25 cellular contexts compared by ENCODE assay signal in genomic region chr10:15379043-15379442, GRCh38.
"Had no signal": no experiment of that assay in that cellular context is flagged by ENCODE, and none has a peak within 500 bp of the region (broad histone marks: within the 10 kb centered on the region; RNA-seq: fewer than 3 reads in every experiment).

No MANE protein-coding gene starts in this region.

- H3K4me1 ChIP-seq: pancreas, right atrium auricular region had no signal

- DNase-seq: activated CD4-positive, alpha-beta memory T cell treated with anti-CD3 and anti-CD28 coated beads, Interleukin-2, amount 10 ng/mL, durations not matched to agents 7 days and 5 days; activated CD4-positive, alpha-beta T cell treated with anti-CD3 and anti-CD28 coated beads, Interleukin-2, amount 10 ng/mL, durations not matched to agents 24 days and 14 days; activated CD8-positive, alpha-beta memory T cell treated with anti-CD3 and anti-CD28 coated beads, Interleukin-2, amount 50 U/mL, for 48 hours; activated gamma-delta T cell treated with Interleukin-2 at 50 U/mL for 16 hours; activated naive CD4-positive, alpha-beta T cell treated with anti-CD3 and anti-CD28 coated beads, Interleukin-2, amount 50 U/mL, for 16 hours; activated T-cell treated with anti-CD3 and anti-CD28 coated beads, Interleukin-2, amount 50 U/mL, for 24 hours; amniotic stem cell; caudate nucleus; esophagus squamous epithelium; foreskin melanocyte; left ventricle myocardium inferior; mucosa of descending colon; pancreas; stimulated activated naive CD4-positive, alpha-beta T cell; T-helper 9 cell had no signal

- H3K9me3 ChIP-seq: esophagus squamous epithelium, left ventricle myocardium inferior, mucosa of descending colon, pancreas, right atrium auricular region, tibial nerve had no signal

- H3K9me3 Mint-ChIP-seq: activated CD4-positive, alpha-beta memory T cell treated with anti-CD3 and anti-CD28 coated beads, Interleukin-2, amount 10 ng/mL, durations not matched to agents 7 days and 5 days; activated CD4-positive, alpha-beta T cell treated with anti-CD3 and anti-CD28 coated beads, Interleukin-2, amount 10 ng/mL, durations not matched to agents 24 days and 14 days; activated T-cell treated with anti-CD3 and anti-CD28 coated beads, Interleukin-2, amount 50 U/mL, for 24 hours; dendritic cell treated with granulocyte-macrophage colony-stimulating factor and Interleukin-4, amounts not matched to agents 40 ng/mL and 50 ng/mL, for 4 days; nephron; T-helper 1 cell treated with Interleukin-12 subunit alpha and Interleukin-12 subunit beta and Interleukin-4 antibody, amounts not matched to agents 30 μg/mL and 1 μg/mL, for 36 hours had no signal

- H3K27ac Mint-ChIP-seq: activated CD4-positive, alpha-beta memory T cell treated with anti-CD3 and anti-CD28 coated beads, Interleukin-2, amount 10 ng/mL, durations not matched to agents 7 days and 5 days; activated CD4-positive, alpha-beta T cell treated with anti-CD3 and anti-CD28 coated beads, Interleukin-2, amount 10 ng/mL, durations not matched to agents 24 days and 14 days; activated T-cell treated with anti-CD3 and anti-CD28 coated beads, Interleukin-2, amount 50 U/mL, for 24 hours; dendritic cell treated with granulocyte-macrophage colony-stimulating factor and Interleukin-4, amounts not matched to agents 40 ng/mL and 50 ng/mL, for 4 days; nephron; T-helper 1 cell treated with Interleukin-12 subunit alpha and Interleukin-12 subunit beta and Interleukin-4 antibody, amounts not matched to agents 30 μg/mL and 1 μg/mL, for 36 hours had no signal

- ATAC-seq: activated CD4-positive, CD25-positive, alpha-beta regulatory T cell treated with anti-CD3 and anti-CD28 coated beads, Interleukin-2, amount 50 U/mL, for 24 hours; mucosa of descending colon; pancreas had no signal

- H3K4me1 Mint-ChIP-seq: activated CD4-positive, alpha-beta T cell treated with anti-CD3 and anti-CD28 coated beads, Interleukin-2, amount 10 ng/mL, durations not matched to agents 24 days and 14 days had no signal

- H3K36me3 ChIP-seq: esophagus squamous epithelium, left ventricle myocardium inferior, pancreas, right atrium auricular region, tibial nerve had no signal

- H3K27me3 ChIP-seq: pancreas, right atrium auricular region had no signal

- H3K4me3 ChIP-seq: esophagus squamous epithelium, left ventricle myocardium inferior, lung, mucosa of descending colon, pancreas, right atrium auricular region, tibial nerve had no signal

- FAIRE-seq: islet of Langerhans, pancreas, TTC549 had no signal

- H3K4me3 Mint-ChIP-seq: activated CD4-positive, alpha-beta memory T cell treated with anti-CD3 and anti-CD28 coated beads, Interleukin-2, amount 10 ng/mL, durations not matched to agents 7 days and 5 days; activated CD4-positive, alpha-beta T cell treated with anti-CD3 and anti-CD28 coated beads, Interleukin-2, amount 10 ng/mL, durations not matched to agents 24 days and 14 days; activated T-cell treated with anti-CD3 and anti-CD28 coated beads, Interleukin-2, amount 50 U/mL, for 24 hours; dendritic cell treated with granulocyte-macrophage colony-stimulating factor and Interleukin-4, amounts not matched to agents 40 ng/mL and 50 ng/mL, for 4 days; nephron; T-helper 1 cell treated with Interleukin-12 subunit alpha and Interleukin-12 subunit beta and Interleukin-4 antibody, amounts not matched to agents 30 μg/mL and 1 μg/mL, for 36 hours had no signal

- H3K27ac ChIP-seq: esophagus squamous epithelium, left ventricle myocardium inferior, pancreas, right atrium auricular region, tibial nerve, VCaP had no signal
